8 cellular contexts compared by ENCODE assay signal in genomic region chr16:56989988-56990387, GRCh38. TPM values are rescaled to one million over a fixed set of nuclear protein-coding genes. Genes with fewer than 3 reads are reported as not detected.
DNase-seq lines count a peak whose midpoint lies in the region; ATAC-seq and TF ChIP-seq lines count a peak whose summit lies in the region.

No MANE protein-coding gene starts in this region.

- ATAC-seq in activated naive CD8-positive, alpha-beta T cell treated with anti-CD3 and anti-CD28 coated beads, Interleukin-2, amount 10 ng/mL, durations not matched to agents 7 days and 5 days (ENCODE audit: low read depth): no peak
- no peak for ATAC-seq in HG02610 (IDR thresholded peaks at IDR 0.05; ENCODE audit: unreplicated experiment)
- ATAC-seq in HG03097 (IDR thresholded peaks at IDR 0.05; ENCODE audit: low FRiP score, unreplicated experiment): no peak
- no peak for ATAC-seq in HG03354 (IDR thresholded peaks at IDR 0.05; ENCODE audit: poor library complexity, severe bottlenecking, unreplicated experiment)

- H3K27me3 ChIP-seq in kidney epithelial cell (ENCODE audit: control insufficient read depth, insufficient read depth, low read length) (no peaks in the 10 kb centered on the region), subcutaneous abdominal adipose tissue (ENCODE audit: control insufficient read depth in 5 of 5, insufficient read depth in 4 of 5, low read length in 5 of 5) (no peaks in the 10 kb centered on the region)

- no peaks in the 10 kb centered on the region for H3K9me3 ChIP-seq in subcutaneous abdominal adipose tissue (ENCODE audit: control insufficient read depth in 5 of 5, low read length in 5 of 5)

- peaks cover 67% of the 10 kb centered on the region for H3K4me1 Mint-ChIP-seq in T-helper 1 cell treated with Interleukin-12 subunit alpha and Interleukin-12 subunit beta and Interleukin-4 antibody, amounts not matched to agents 30 μg/mL and 1 μg/mL, for 36 hours (ENCODE audit: low read depth)
- peaks cover 52% of the 10 kb centered on the region for H3K4me1 Mint-ChIP-seq in activated naive CD8-positive, alpha-beta T cell treated with anti-CD3 and anti-CD28 coated beads, Interleukin-2, amount 10 ng/mL, durations not matched to agents 7 days and 5 days

- H3K36me3 Mint-ChIP-seq in T-helper 1 cell treated with Interleukin-12 subunit alpha and Interleukin-12 subunit beta and Interleukin-4 antibody, amounts not matched to agents 30 μg/mL and 1 μg/mL, for 36 hours (ENCODE audit: low read depth): peaks cover 56% of the 10 kb centered on the region
- H3K36me3 Mint-ChIP-seq in activated naive CD8-positive, alpha-beta T cell treated with anti-CD3 and anti-CD28 coated beads, Interleukin-2, amount 10 ng/mL, durations not matched to agents 7 days and 5 days: peaks cover 54% of the 10 kb centered on the region

- POLR2A ChIA-PET in activated naive CD8-positive, alpha-beta T cell treated with anti-CD3 and anti-CD28 coated beads, Interleukin-2, amount 10 ng/mL, durations not matched to agents 7 days and 5 days (lab: Charles Lee): interaction anchor here (1.0 to 4.1 kb wide), 17 partner anchors 9 to 80 kb away, joined by 3 to 75 read pairs (median 5); no protein-coding TSS in a partner anchor

- H3K9ac ChIP-seq in subcutaneous abdominal adipose tissue (ENCODE audit: low read length in 5 of 5): peak overlapping the region; percentile 0 to 94 (median 85)

- peak overlapping the region; percentile 97 for H3K27ac Mint-ChIP-seq in T-helper 1 cell treated with Interleukin-12 subunit alpha and Interleukin-12 subunit beta and Interleukin-4 antibody, amounts not matched to agents 30 μg/mL and 1 μg/mL, for 36 hours
- H3K27ac Mint-ChIP-seq in activated naive CD8-positive, alpha-beta T cell treated with anti-CD3 and anti-CD28 coated beads, Interleukin-2, amount 10 ng/mL, durations not matched to agents 7 days and 5 days: peak overlapping the region; percentile 99

- H3K4me1 ChIP-seq in subcutaneous abdominal adipose tissue (ENCODE audit: control insufficient read depth in 5 of 5, insufficient read depth in 5 of 5, low read length in 5 of 5): peaks cover 6 to 72% (median 49%) of the 10 kb centered on the region in 5 donors

- H3K4me3 ChIP-seq in kidney epithelial cell (ENCODE audit: low read depth, low read length): peak overlapping the region; percentile 66
- peak overlapping the region; percentile 46 to 92 (median 88) for H3K4me3 ChIP-seq in subcutaneous abdominal adipose tissue (ENCODE audit: low read depth in 1 of 5, low read length in 5 of 5)

- no peaks in the 10 kb centered on the region for H3K9me3 Mint-ChIP-seq in T-helper 1 cell treated with Interleukin-12 subunit alpha and Interleukin-12 subunit beta and Interleukin-4 antibody, amounts not matched to agents 30 μg/mL and 1 μg/mL, for 36 hours
- H3K9me3 Mint-ChIP-seq in activated naive CD8-positive, alpha-beta T cell treated with anti-CD3 and anti-CD28 coated beads, Interleukin-2, amount 10 ng/mL, durations not matched to agents 7 days and 5 days: no peaks in the 10 kb centered on the region

- H3K4me3 Mint-ChIP-seq in T-helper 1 cell treated with Interleukin-12 subunit alpha and Interleukin-12 subunit beta and Interleukin-4 antibody, amounts not matched to agents 30 μg/mL and 1 μg/mL, for 36 hours: peak overlapping the region; percentile 98
- H3K4me3 Mint-ChIP-seq in activated naive CD8-positive, alpha-beta T cell treated with anti-CD3 and anti-CD28 coated beads, Interleukin-2, amount 10 ng/mL, durations not matched to agents 7 days and 5 days: peak overlapping the region; percentile 99

- no peaks in the 10 kb centered on the region for H3K27me3 Mint-ChIP-seq in T-helper 1 cell treated with Interleukin-12 subunit alpha and Interleukin-12 subunit beta and Interleukin-4 antibody, amounts not matched to agents 30 μg/mL and 1 μg/mL, for 36 hours (ENCODE audit: low read depth)
- H3K27me3 Mint-ChIP-seq in activated naive CD8-positive, alpha-beta T cell treated with anti-CD3 and anti-CD28 coated beads, Interleukin-2, amount 10 ng/mL, durations not matched to agents 7 days and 5 days: no peaks in the 10 kb centered on the region

- H3K36me3 ChIP-seq in kidney epithelial cell (ENCODE audit: control insufficient read depth, insufficient read depth, low read length) (no peaks in the 10 kb centered on the region), subcutaneous abdominal adipose tissue (ENCODE audit: control insufficient read depth in 5 of 5, insufficient read depth in 5 of 5, low read length in 5 of 5) (no peaks in the 10 kb centered on the region)

- TF ChIP-seq CTCF in kidney epithelial cell (IDR thresholded peaks at IDR 0.05; ENCODE audit: insufficient read depth, low read length, poor library complexity, severe bottlenecking): no peak

- DNase-seq in T-helper 1 cell: no peak
- DNase-seq in activated naive CD8-positive, alpha-beta T cell treated with anti-CD3 and anti-CD28 coated beads, Interleukin-2, amount 10 ng/mL, durations not matched to agents 7 days and 5 days: peak; percentile 39
- no peak for DNase-seq in kidney epithelial cell (ENCODE audit: low read depth)

- H3K27ac ChIP-seq in subcutaneous abdominal adipose tissue (ENCODE audit: low read depth, low read length): peak overlapping the region; percentile 90

RNA-seq across cellular contexts. Expression of gene NLRC5, which starts 0.6 kb away (rescaled TPM):
- total RNA-seq in activated naive CD8-positive, alpha-beta T cell treated with anti-CD3 and anti-CD28 coated beads, Interleukin-2, amount 10 ng/mL, durations not matched to agents 7 days and 5 days: 100 to 1,000 TPM; 401 to 414 TPM
- 7.7 and 14.1 TPM in 2 replicates for total RNA-seq in kidney epithelial cell

RNA-seq across cellular contexts. Expression of gene CETP, which starts 28.2 kb away (rescaled TPM):
- total RNA-seq in activated naive CD8-positive, alpha-beta T cell treated with anti-CD3 and anti-CD28 coated beads, Interleukin-2, amount 10 ng/mL, durations not matched to agents 7 days and 5 days: not detected
- not detected in 2 replicates for total RNA-seq in kidney epithelial cell

RNA-seq across cellular contexts. Expression of gene HERPUD1, which starts 58.0 kb away (rescaled TPM):
- 100 to 1,000 TPM; 134 to 157 TPM for total RNA-seq in activated naive CD8-positive, alpha-beta T cell treated with anti-CD3 and anti-CD28 coated beads, Interleukin-2, amount 10 ng/mL, durations not matched to agents 7 days and 5 days
- total RNA-seq in kidney epithelial cell: 321 and 324 TPM in 2 replicates

Comparison
In these comparisons a context has a peak if more than half of its experiments do, and no peak if none do; other contexts are left out.
1. RNA of gene NLRC5, which starts 0.6 kb away (total RNA-seq): 401 to 414 TPM in activated naive CD8-positive, alpha-beta T cell treated with anti-CD3 and anti-CD28 coated beads, Interleukin-2, amount 10 ng/mL, durations not matched to agents 7 days and 5 days; 7.7 to 14.1 TPM in kidney epithelial cell; every median in the first group is over 10 times any median in the second.